23 cellular contexts compared by ENCODE assay signal in the genomic region with DNA sequence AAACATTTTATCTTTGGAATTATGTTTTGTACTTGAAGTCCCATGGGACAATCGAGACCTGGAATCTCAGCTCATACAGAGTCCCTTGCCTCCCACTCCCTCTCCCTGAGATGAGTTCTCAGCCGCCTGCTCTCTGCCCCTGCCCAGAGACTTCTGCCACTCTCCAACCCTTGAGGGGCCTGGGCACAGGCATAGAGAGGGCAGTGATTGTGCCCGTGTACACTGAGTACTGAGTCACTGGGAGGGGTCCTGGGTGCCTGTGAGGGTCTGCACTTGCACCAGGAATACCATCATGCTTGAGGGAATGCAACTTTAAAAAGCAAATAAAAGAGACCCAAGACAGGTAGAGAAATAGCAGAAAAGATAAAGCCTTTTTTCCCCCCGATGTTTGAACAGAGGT.
"Had no signal": no experiment of that assay in that cellular context is flagged by ENCODE, and none has a peak within 500 bp of the region (broad histone marks: within the 10 kb centered on the region; RNA-seq: fewer than 3 reads in every experiment).

No MANE protein-coding gene starts in this region.

- DNase-seq: IMR-90; Kasumi-1; KG1; MM.1S; NCI-H1092 treated with DMSO at 0.1 percent for 48 hours; NCI-H1436; NCI-H187; NCI-H2029; NCI-H2081 treated with DMSO at 0.1 percent for 48 hours; NCI-H2171; NCI-H226; NCI-H446; NCI-H510A; NCI-H524 treated with DMSO at 0.1 percent for 48 hours; NCI-H69; NCI-H774; NK-92 treated with Interleukin-12 subunit alpha and Interleukin-12 subunit beta, amount 100 ng/mL, for 24 hours; PC-3; SHP77; SK-N-SH had no signal

- H3K9ac ChIP-seq: SK-N-SH had no signal

- H3K27ac ChIP-seq: RWPE1 had no signal

- H3K4me2 ChIP-seq: SK-N-SH had no signal

- ATAC-seq: HepG2, Panc1, PC-3 had no signal

- H3K9me2 ChIP-seq: SK-N-SH had no signal

- H3K9me3 ChIP-seq: SK-N-SH had no signal
